In genomic region chr17:31116167-31116566, GRCh38 we compare ENCODE assay signal across 35 cellular contexts.
"Had no signal": no experiment of that assay in that cellular context is flagged by ENCODE, and none has a peak within 500 bp of the region (broad histone marks: within the 10 kb centered on the region; RNA-seq: fewer than 3 reads in every experiment).

No MANE protein-coding gene starts in this region.

- ATAC-seq: activated CD8-positive, alpha-beta T cell treated with anti-CD3 and anti-CD28 coated beads for 36 hours; activated naive CD4-positive, alpha-beta T cell treated with anti-CD3 and anti-CD28 coated beads, Interleukin-2, amount 50 U/mL, for 72 hours; activated T-cell treated with anti-CD3 and anti-CD28 coated beads, Interleukin-2, amount 50 U/mL, for 4 hours; activated T-cell treated with anti-CD3 and anti-CD28 coated beads, Interleukin-2, amount 50 U/mL, for 72 hours; activated T-helper 17 cell treated with anti-CD3 and anti-CD28 coated beads, Interleukin-2, amount 50 U/mL, for 72 hours; body of pancreas had no signal

- H3K27ac Mint-ChIP-seq: activated B cell treated with CpG ODN at 0.5 μM for 24 hours; activated CD4-positive, alpha-beta memory T cell treated with anti-CD3 and anti-CD28 coated beads for 36 hours; activated CD4-positive, alpha-beta T cell treated with anti-CD3 and anti-CD28 coated beads, Interleukin-2, amount 10 ng/mL, durations not matched to agents 24 days and 14 days; activated CD8-positive, alpha-beta T cell treated with anti-CD3 and anti-CD28 coated beads for 36 hours; activated naive CD4-positive, alpha-beta T cell treated with anti-CD3 and anti-CD28 coated beads for 36 hours; activated naive CD4-positive, alpha-beta T cell treated with anti-CD3 and anti-CD28 coated beads, Interleukin-2, amount 50 U/mL, for 72 hours; activated naive CD8-positive, alpha-beta T cell treated with anti-CD3 and anti-CD28 coated beads for 36 hours; activated T-cell treated with anti-CD3 and anti-CD28 coated beads, Interleukin-2, amount 50 U/mL, for 72 hours; activated T-helper 1 cell treated with anti-CD3 and anti-CD28 coated beads, Interleukin-12 subunit alpha, Interleukin-12 subunit beta, Interleukin-2, Interleukin-4 antibody, amounts not matched to agents 30 ng/mL and 10 ng/mL and 1 ng/mL, durations not matched to agents 14 hours and 24 hours and 36 hours; activated T-helper 17 cell treated with anti-CD3 and anti-CD28 coated beads, Interleukin-2, amount 50 U/mL, for 72 hours; T-helper 2 cell treated with Interferon-gamma antibody and Interleukin-4, amounts not matched to agents 5 μg/mL and 100 μg/mL, for 36 hours had no signal

- H3K27me3 ChIP-seq: adrenal gland, body of pancreas, brain microvascular endothelial cell, breast epithelium had no signal

- H3K4me1 ChIP-seq: breast epithelium had no signal

- H3K4me3 Mint-ChIP-seq: activated B cell treated with CpG ODN at 0.5 μM for 24 hours; activated CD4-positive, alpha-beta memory T cell treated with anti-CD3 and anti-CD28 coated beads for 36 hours; activated CD4-positive, alpha-beta T cell treated with anti-CD3 and anti-CD28 coated beads, Interleukin-2, amount 10 ng/mL, durations not matched to agents 24 days and 14 days; activated CD8-positive, alpha-beta T cell treated with anti-CD3 and anti-CD28 coated beads for 36 hours; activated naive CD4-positive, alpha-beta T cell treated with anti-CD3 and anti-CD28 coated beads for 36 hours; activated naive CD8-positive, alpha-beta T cell treated with anti-CD3 and anti-CD28 coated beads for 36 hours; activated T-cell treated with anti-CD3 and anti-CD28 coated beads, Interleukin-2, amount 50 U/mL, for 4 hours; activated T-cell treated with anti-CD3 and anti-CD28 coated beads, Interleukin-2, amount 50 U/mL, for 72 hours; activated T-helper 1 cell treated with anti-CD3 and anti-CD28 coated beads, Interleukin-12 subunit alpha, Interleukin-12 subunit beta, Interleukin-2, Interleukin-4 antibody, amounts not matched to agents 30 ng/mL and 10 ng/mL and 1 ng/mL, durations not matched to agents 14 hours and 24 hours and 36 hours; activated T-helper 17 cell treated with anti-CD3 and anti-CD28 coated beads, Interleukin-2, amount 50 U/mL, for 72 hours; T-helper 2 cell treated with Interferon-gamma antibody and Interleukin-4, amounts not matched to agents 5 μg/mL and 100 μg/mL, for 36 hours had no signal

- H3K36me3 Mint-ChIP-seq: activated naive CD4-positive, alpha-beta T cell treated with anti-CD3 and anti-CD28 coated beads, Interleukin-2, amount 50 U/mL, for 72 hours had no signal

- DNase-seq: activated B cell treated with CpG ODN at 0.5 μM for 24 hours; activated CD4-positive, alpha-beta memory T cell treated with anti-CD3 and anti-CD28 coated beads for 36 hours; activated CD4-positive, alpha-beta T cell treated with anti-CD3 and anti-CD28 coated beads for 4 hours; activated CD4-positive, alpha-beta T cell treated with anti-CD3 and anti-CD28 coated beads, Interleukin-2, amount 10 ng/mL, durations not matched to agents 24 days and 14 days; activated CD4-positive, alpha-beta T cell treated with anti-CD3 and anti-CD28 coated beads, Interleukin-2, amount 50 U/mL, for 1 hour; activated CD4-positive, alpha-beta T cell treated with anti-CD3 and anti-CD28 coated beads, Interleukin-2, amount 50 U/mL, for 4 hours; activated CD4-positive, CD25-positive, alpha-beta regulatory T cell treated with anti-CD3 and anti-CD28 coated beads, Interleukin-2, amount 50 U/mL, for 72 hours; activated CD8-positive, alpha-beta memory T cell treated with anti-CD3 and anti-CD28 coated beads, Interleukin-2, amount 50 U/mL, for 4 hours; activated CD8-positive, alpha-beta T cell treated with anti-CD3 and anti-CD28 coated beads for 36 hours; activated effector memory CD4-positive, alpha-beta T cell treated with anti-CD3 and anti-CD28 coated beads, Interleukin-2, amount 50 U/mL, for 16 hours; activated gamma-delta T cell treated with Interleukin-2 at 50 U/mL for 16 hours; activated naive CD4-positive, alpha-beta T cell; activated naive CD4-positive, alpha-beta T cell treated with anti-CD3 and anti-CD28 coated beads for 36 hours; activated naive CD4-positive, alpha-beta T cell treated with anti-CD3 and anti-CD28 coated beads, Interleukin-2, amount 50 U/mL, for 16 hours; activated naive CD8-positive, alpha-beta T cell treated with anti-CD3 and anti-CD28 coated beads for 36 hours; activated T-cell treated with anti-CD3 and anti-CD28 coated beads for 4 hours; activated T-cell treated with anti-CD3 and anti-CD28 coated beads, Interleukin-2, amount 50 U/mL, for 1 hour; activated T-cell treated with anti-CD3 and anti-CD28 coated beads, Interleukin-2, amount 50 U/mL, for 4 hours; activated T-cell treated with anti-CD3 and anti-CD28 coated beads, Interleukin-2, amount 50 U/mL, for 72 hours; adrenal gland; amniotic stem cell; aorta; body of pancreas; brain microvascular endothelial cell; central memory CD4-positive, alpha-beta T cell; T-helper 2 cell; T-helper 9 cell had no signal

- H3K27me3 Mint-ChIP-seq: activated B cell treated with CpG ODN at 0.5 μM for 24 hours; activated CD4-positive, alpha-beta memory T cell treated with anti-CD3 and anti-CD28 coated beads for 36 hours; activated CD4-positive, alpha-beta T cell treated with anti-CD3 and anti-CD28 coated beads, Interleukin-2, amount 10 ng/mL, durations not matched to agents 24 days and 14 days; activated CD8-positive, alpha-beta T cell treated with anti-CD3 and anti-CD28 coated beads for 36 hours; activated naive CD8-positive, alpha-beta T cell treated with anti-CD3 and anti-CD28 coated beads for 36 hours; activated T-helper 17 cell treated with anti-CD3 and anti-CD28 coated beads, Interleukin-2, amount 50 U/mL, for 72 hours had no signal

- FAIRE-seq: astrocyte, TTC549 had no signal

- H3K4me1 Mint-ChIP-seq: activated B cell treated with CpG ODN at 0.5 μM for 24 hours had no signal

- H3K27ac ChIP-seq: adrenal gland, body of pancreas, brain microvascular endothelial cell, breast epithelium, VCaP had no signal

- H3K36me3 ChIP-seq: adrenal gland, brain microvascular endothelial cell, breast epithelium had no signal

- H3K9me3 Mint-ChIP-seq: activated B cell treated with CpG ODN at 0.5 μM for 24 hours; activated CD4-positive, alpha-beta memory T cell treated with anti-CD3 and anti-CD28 coated beads for 36 hours; activated CD4-positive, alpha-beta T cell treated with anti-CD3 and anti-CD28 coated beads, Interleukin-2, amount 10 ng/mL, durations not matched to agents 24 days and 14 days; activated CD8-positive, alpha-beta T cell treated with anti-CD3 and anti-CD28 coated beads for 36 hours; activated naive CD4-positive, alpha-beta T cell treated with anti-CD3 and anti-CD28 coated beads for 36 hours; activated naive CD4-positive, alpha-beta T cell treated with anti-CD3 and anti-CD28 coated beads, Interleukin-2, amount 50 U/mL, for 72 hours; activated naive CD8-positive, alpha-beta T cell treated with anti-CD3 and anti-CD28 coated beads for 36 hours; activated T-cell treated with anti-CD3 and anti-CD28 coated beads, Interleukin-2, amount 50 U/mL, for 4 hours; activated T-cell treated with anti-CD3 and anti-CD28 coated beads, Interleukin-2, amount 50 U/mL, for 72 hours; activated T-helper 1 cell treated with anti-CD3 and anti-CD28 coated beads, Interleukin-12 subunit alpha, Interleukin-12 subunit beta, Interleukin-2, Interleukin-4 antibody, amounts not matched to agents 30 ng/mL and 10 ng/mL and 1 ng/mL, durations not matched to agents 14 hours and 24 hours and 36 hours; activated T-helper 17 cell treated with anti-CD3 and anti-CD28 coated beads, Interleukin-2, amount 50 U/mL, for 72 hours; T-helper 2 cell treated with Interferon-gamma antibody and Interleukin-4, amounts not matched to agents 5 μg/mL and 100 μg/mL, for 36 hours had no signal

- H3K4me3 ChIP-seq: adrenal gland, body of pancreas, breast epithelium had no signal

- H3K9me3 ChIP-seq: adrenal gland, body of pancreas, breast epithelium had no signal
